ENCODE assay signal across 8 cellular contexts in the genomic region with DNA sequence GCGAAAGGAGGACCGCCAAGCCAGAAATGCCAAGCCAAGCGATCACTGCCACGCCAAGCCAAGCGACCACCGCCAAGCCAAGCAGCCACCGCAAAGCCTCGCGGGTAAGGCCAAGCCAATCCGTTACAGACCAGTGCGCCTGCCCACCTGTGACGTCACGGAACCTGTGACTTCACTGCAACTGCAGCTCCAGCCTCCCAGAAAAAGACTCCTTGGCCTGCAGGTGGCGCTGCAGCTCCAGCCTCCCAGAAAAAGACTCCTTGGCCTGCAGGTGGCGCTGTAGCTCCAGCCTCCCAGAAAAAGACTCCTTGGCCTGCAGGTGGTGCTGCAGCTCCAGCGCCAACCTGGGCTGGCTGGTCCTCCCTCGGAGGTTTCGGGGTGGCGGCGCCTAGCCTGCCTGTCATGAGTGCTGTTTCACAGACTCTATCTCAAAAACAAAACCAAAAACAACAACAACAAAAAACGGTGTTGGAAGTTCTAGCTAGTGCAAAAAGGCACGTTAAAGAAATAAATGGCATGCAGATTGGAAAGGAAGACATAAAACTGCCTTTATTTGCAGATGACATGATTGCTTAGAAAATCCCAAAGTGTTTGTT. TPM values are rescaled to one million over a fixed set of nuclear protein-coding genes. Genes with fewer than 3 reads are reported as not detected.
DNase-seq lines count a peak whose midpoint lies in the region; ATAC-seq and TF ChIP-seq lines count a peak whose summit lies in the region.
"Not testable (repeated sequence)": the region's sequence is repeated elsewhere in the genome, so short reads cannot be mapped to it uniquely, and the experiment has no call there.

No MANE protein-coding gene starts in this region.

- DNase-seq in NCI-H460 (ENCODE audit: extremely low read depth, low read depth), result peak; percentile 55
- DNase-seq in MCF 10A (ENCODE audit: unreplicated experiment), result peak; percentile 76
- peak; percentile 15 for DNase-seq in iPS DF 19.7 (ENCODE audit: low read depth, low spot score)
- peak; percentile 77 for DNase-seq in retina
- not testable (repeated sequence) for DNase-seq in type B pancreatic cell (ENCODE audit: extremely low spot score, unreplicated experiment)

- peak overlapping the region; percentile 64 for H3K4me3 Mint-ChIP-seq in MCF 10A (ENCODE audit: unreplicated experiment)
- H3K4me3 Mint-ChIP-seq in type B pancreatic cell, result not testable (repeated sequence)

- not testable (repeated sequence) for H3K9me3 Mint-ChIP-seq in MCF 10A (ENCODE audit: unreplicated experiment); type B pancreatic cell

- ATAC-seq in GM18502 (IDR thresholded peaks at IDR 0.05; ENCODE audit: poor library complexity, unreplicated experiment) (peak; percentile 58), HG03097 (IDR thresholded peaks at IDR 0.05; ENCODE audit: low FRiP score, unreplicated experiment) (peak; percentile 58)
- peak; percentile 98 for ATAC-seq in activated CD4-positive, CD25-positive, alpha-beta regulatory T cell treated with anti-CD3 and anti-CD28 coated beads, Interleukin-2, amount 50 U/mL, for 24 hours

- CTCF ChIA-PET in MCF 10A (lab: Yijun Ruan, JAX), result interaction anchor here (0.7 to 1.7 kb wide), 9 partner anchors 8 to 1809 kb away, joined by 3 to 8 read pairs (median 4); a partner anchor contains a TSS

- not testable (repeated sequence) for H3K36me3 Mint-ChIP-seq in MCF 10A (ENCODE audit: insufficient read depth, unreplicated experiment); type B pancreatic cell

- H3K27ac Mint-ChIP-seq in MCF 10A (ENCODE audit: low read depth, unreplicated experiment), result peak overlapping the region; percentile 3
- not testable (repeated sequence) for H3K27ac Mint-ChIP-seq in type B pancreatic cell

- not testable (repeated sequence) for H3K4me1 Mint-ChIP-seq in MCF 10A (ENCODE audit: insufficient read depth, unreplicated experiment); type B pancreatic cell (ENCODE audit: unreplicated experiment)

- not testable (repeated sequence) for H3K27me3 Mint-ChIP-seq in MCF 10A (ENCODE audit: insufficient read depth, unreplicated experiment); type B pancreatic cell

- intact Hi-C loops in MCF 10A (cut with micrococcal nuclease), result not testable (repeated sequence)

- BruUV-seq in MCF 10A (replicated peaks; lab: Mats Ljungman, UMichigan), result not testable (repeated sequence)

- TF ChIP-seq CTCF in MCF 10A (IDR thresholded peaks at IDR 0.05; ENCODE audit: unreplicated experiment) (peak; percentile 99), type B pancreatic cell (conservative IDR thresholded peaks at IDR 0.05) (peak; percentile 87)

- POLR2A ChIA-PET in MCF 10A (lab: Yijun Ruan, JAX), result interaction anchor here (0.7 kb wide), 1 partner anchor 305 kb away, joined by 4 read pairs; no protein-coding TSS in a partner anchor

RNA-seq across cellular contexts. Expression of a gene that starts 18.6 kb away (rescaled TPM):
- not detected in 2 replicates for total RNA-seq in NCI-H460 (2014; rRNA removed; shearing (Covaris generic))
- polyA plus RNA-seq in NCI-H460 (2014; cell fraction: nucleus; rRNA removed), result not detected in 2 replicates
- total RNA-seq in MCF 10A (2022) (not detected in 2 replicates), type B pancreatic cell (ENCODE audit: low replicate concordance) (not detected in 2 replicates)

RNA-seq across cellular contexts. Expression of a gene that starts 56.5 kb away (rescaled TPM):
- total RNA-seq in NCI-H460 (2014; rRNA removed; shearing (Covaris generic)), result 3.4 and 4.1 TPM in 2 replicates
- 1.7 and 3.5 TPM in 2 replicates for polyA plus RNA-seq in NCI-H460 (2014; cell fraction: nucleus; rRNA removed)
- total RNA-seq in MCF 10A (2022), result 3.3 and 3.7 TPM in 2 replicates
- 5.6 and 15.1 TPM in 2 replicates for total RNA-seq in type B pancreatic cell (ENCODE audit: low replicate concordance)
